In genomic region chr7:26245150-26245549, GRCh38 we compare ENCODE assay signal across 2 cellular contexts.
TF ChIP-seq lines count a peak whose summit lies in the region.

No MANE protein-coding gene starts in this region.

TF ChIP-seq in GM23338, 12 proteins besides CTCF, POLR2A, EP300 and RAD21:
- TF ChIP-seq JUNB (IDR thresholded peaks at IDR 0.05; ENCODE audit: unreplicated experiment) (no peak), REST (IDR thresholded peaks at IDR 0.05; ENCODE audit: unreplicated experiment) (no peak), EZH2phosphoT487 (IDR thresholded peaks at IDR 0.05; ENCODE audit: unreplicated experiment) (no peak), CREB1 (CRISPR knock-in tag; IDR thresholded peaks at IDR 0.05; ENCODE audit: low read depth) (no peak), POLR2AphosphoS5 (IDR thresholded peaks at IDR 0.05; ENCODE audit: low read depth) (no peak), ETS1 (IDR thresholded peaks at IDR 0.05) (no peak), ZNF114 (CRISPR knock-in tag; IDR thresholded peaks at IDR 0.05) (no peak), STAT1 (IDR thresholded peaks at IDR 0.05; ENCODE audit: unreplicated experiment) (no peak), EZH2 (IDR thresholded peaks at IDR 0.05; ENCODE audit: low read depth, unreplicated experiment) (no peak), ZNF331 (CRISPR knock-in tag; IDR thresholded peaks at IDR 0.05; ENCODE audit: low read depth) (no peak)

TF ChIP-seq in H1, 55 proteins besides CTCF, POLR2A, EP300 and RAD21:
- no peak for TF ChIP-seq CEBPB (IDR thresholded peaks at IDR 0.05; ENCODE audit: low read depth, low read length)
- no peak for TF ChIP-seq POLR2AphosphoS5 (IDR thresholded peaks at IDR 0.05; ENCODE audit: low read depth, low read length)
